ENCODE assay signal across 8 cellular contexts in the genomic region with DNA sequence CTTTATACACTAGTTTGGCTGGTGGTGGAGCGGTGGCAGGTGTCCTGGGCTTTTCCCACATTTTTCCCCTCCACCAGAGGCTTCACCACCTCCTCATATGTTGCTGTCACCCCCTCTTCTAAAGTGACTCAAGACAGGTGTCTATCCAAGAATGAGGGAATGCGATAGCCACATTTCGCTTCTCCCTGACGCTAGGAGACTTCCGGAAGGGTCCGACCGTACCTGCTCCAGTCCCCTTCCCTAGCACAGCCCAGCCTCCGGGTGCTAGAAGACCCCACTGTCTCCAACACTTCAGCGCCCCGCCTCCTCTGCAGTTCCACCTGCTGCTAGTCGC. TPM values are rescaled to one million over a fixed set of nuclear protein-coding genes. Genes with fewer than 3 reads are reported as not detected.
DNase-seq lines count a peak whose midpoint lies in the region; ATAC-seq and TF ChIP-seq lines count a peak whose summit lies in the region.

No MANE protein-coding gene starts in this region.

- intact Hi-C loops in psoas muscle (cut with DNase I) = no loop called here

- H3K4me2 ChIP-seq in fibroblast of lung (ENCODE audit: extremely low read depth, insufficient read depth, low read length) = peak overlapping the region; percentile 95

- DNase-seq in GM12864 (ENCODE audit: low read depth) = no peak
- DNase-seq in fibroblast of lung (ENCODE audit: low read depth in 2 of 2) = no peak
- DNase-seq in psoas muscle = no peak
- DNase-seq in retina = no peak
- no peak for DNase-seq in NCI-H1930 (lab: John Stamatoyannopoulos, UW)
- no peak for DNase-seq in SW480 (ENCODE audit: low spot score)
- no peak for DNase-seq in SHP77 treated with DMSO at 0.1 percent for 48 hours (lab: John Stamatoyannopoulos, UW)

- 0% methylated on average over 11 of the region's 11 CpGs for WGBS in psoas muscle, 3 donors

- TF ChIP-seq CTCF in GM12864 (IDR thresholded peaks at IDR 0.05; ENCODE audit: low read depth, low read length, missing control alignments) = no peak
- no peak for TF ChIP-seq CTCF in fibroblast of lung (conservative IDR thresholded peaks at IDR 0.05 in 1 of 2, IDR thresholded peaks at IDR 0.05 in 1 of 2; ENCODE audit: low read depth in 1 of 2, low read length in 2 of 2)
- no peak for TF ChIP-seq CTCF in psoas muscle (IDR thresholded peaks at IDR 0.05)

- H3K36me3 ChIP-seq in fibroblast of lung (ENCODE audit: control insufficient read depth, insufficient read depth, low read length) (no peaks in the 10 kb centered on the region), psoas muscle (ENCODE audit: insufficient read depth in 1 of 2, low read depth in 1 of 2) (peaks cover 0 to 3% of the 10 kb centered on the region in 2 donors)

- H3K27me3 ChIP-seq in fibroblast of lung (ENCODE audit: control insufficient read depth, insufficient read depth, low read length) (no peaks in the 10 kb centered on the region), psoas muscle (ENCODE audit: insufficient read depth in 3 of 3, low read length in 2 of 3) (no peaks in the 10 kb centered on the region)

- H3K4me3 ChIP-seq in GM12864 (ENCODE audit: low read depth, low read length) = peak overlapping the region; percentile 93
- peak overlapping the region; percentile 69 to 99 (median 94) for H3K4me3 ChIP-seq in fibroblast of lung (replicated peaks in 1 of 4; ENCODE audit: control extremely low read depth in 1 of 4, insufficient read depth in 1 of 4, low read depth in 3 of 4, low read length in 4 of 4)
- peak overlapping the region; percentile 88 for H3K4me3 ChIP-seq in psoas muscle

- H3K4me1 ChIP-seq in fibroblast of lung (ENCODE audit: control insufficient read depth, extremely low read depth, insufficient read depth, low read length) (no peaks in the 10 kb centered on the region), psoas muscle (peaks cover 46% of the 10 kb centered on the region)

- H3K79me2 ChIP-seq in fibroblast of lung (ENCODE audit: control insufficient read depth, insufficient read depth, low read length) = peaks cover 33% of the 10 kb centered on the region

- H4K20me1 ChIP-seq in fibroblast of lung (ENCODE audit: control insufficient read depth, extremely low read depth, insufficient read depth, low read length) = no peaks in the 10 kb centered on the region

- H3K27ac ChIP-seq in fibroblast of lung (ENCODE audit: insufficient read depth, low read length) (peak overlapping the region; percentile 99), psoas muscle (peak overlapping the region; percentile 99)

- H3K9me3 ChIP-seq in fibroblast of lung (ENCODE audit: control insufficient read depth, insufficient read depth, low read depth, low read length) = no peaks in the 10 kb centered on the region
- no peaks in the 10 kb centered on the region for H3K9me3 ChIP-seq in psoas muscle

- ATAC-seq in SK-N-SH treated with all-trans-retinoic acid at 6 μM for 48 hours (peak; percentile 2; the same call in 2 of the 3 replicates), psoas muscle (no peak)

- peak overlapping the region; percentile 57 for H2AFZ ChIP-seq in fibroblast of lung (ENCODE audit: low read length)

- peak overlapping the region; percentile 98 for H3K9ac ChIP-seq in fibroblast of lung (ENCODE audit: insufficient read depth, low read length)

TF ChIP-seq in SK-N-SH treated with all-trans-retinoic acid at 6 μM for 48 hours, 23 proteins besides CTCF, POLR2A, EP300 and RAD21:
- TF ChIP-seq, protein P1, sequence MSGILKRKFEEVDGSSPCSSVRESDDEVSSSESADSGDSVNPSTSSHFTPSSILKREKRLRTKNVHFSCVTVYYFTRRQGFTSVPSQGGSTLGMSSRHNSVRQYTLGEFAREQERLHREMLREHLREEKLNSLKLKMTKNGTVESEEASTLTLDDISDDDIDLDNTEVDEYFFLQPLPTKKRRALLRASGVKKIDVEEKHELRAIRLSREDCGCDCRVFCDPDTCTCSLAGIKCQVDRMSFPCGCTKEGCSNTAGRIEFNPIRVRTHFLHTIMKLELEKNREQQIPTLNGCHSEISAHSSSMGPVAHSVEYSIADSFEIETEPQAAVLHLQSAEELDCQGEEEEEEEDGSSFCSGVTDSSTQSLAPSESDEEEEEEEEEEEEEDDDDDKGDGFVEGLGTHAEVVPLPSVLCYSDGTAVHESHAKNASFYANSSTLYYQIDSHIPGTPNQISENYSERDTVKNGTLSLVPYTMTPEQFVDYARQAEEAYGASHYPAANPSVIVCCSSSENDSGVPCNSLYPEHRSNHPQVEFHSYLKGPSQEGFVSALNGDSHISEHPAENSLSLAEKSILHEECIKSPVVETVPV (CRISPR knock-in tag; IDR thresholded peaks at IDR 0.05) = no peak
- TF ChIP-seq ZNF70 (CRISPR knock-in tag; IDR thresholded peaks at IDR 0.05) = no peak
- TF ChIP-seq, protein P2, sequence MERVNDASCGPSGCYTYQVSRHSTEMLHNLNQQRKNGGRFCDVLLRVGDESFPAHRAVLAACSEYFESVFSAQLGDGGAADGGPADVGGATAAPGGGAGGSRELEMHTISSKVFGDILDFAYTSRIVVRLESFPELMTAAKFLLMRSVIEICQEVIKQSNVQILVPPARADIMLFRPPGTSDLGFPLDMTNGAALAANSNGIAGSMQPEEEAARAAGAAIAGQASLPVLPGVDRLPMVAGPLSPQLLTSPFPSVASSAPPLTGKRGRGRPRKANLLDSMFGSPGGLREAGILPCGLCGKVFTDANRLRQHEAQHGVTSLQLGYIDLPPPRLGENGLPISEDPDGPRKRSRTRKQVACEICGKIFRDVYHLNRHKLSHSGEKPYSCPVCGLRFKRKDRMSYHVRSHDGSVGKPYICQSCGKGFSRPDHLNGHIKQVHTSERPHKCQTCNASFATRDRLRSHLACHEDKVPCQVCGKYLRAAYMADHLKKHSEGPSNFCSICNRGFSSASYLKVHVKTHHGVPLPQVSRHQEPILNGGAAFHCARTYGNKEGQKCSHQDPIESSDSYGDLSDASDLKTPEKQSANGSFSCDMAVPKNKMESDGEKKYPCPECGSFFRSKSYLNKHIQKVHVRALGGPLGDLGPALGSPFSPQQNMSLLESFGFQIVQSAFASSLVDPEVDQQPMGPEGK (CRISPR knock-in tag; IDR thresholded peaks at IDR 0.05; ENCODE audit: borderline replicate concordance) = no peak
- TF ChIP-seq PPARA (CRISPR knock-in tag; IDR thresholded peaks at IDR 0.05; ENCODE audit: borderline replicate concordance) = no peak
- TF ChIP-seq SNAI2 (CRISPR knock-in tag; IDR thresholded peaks at IDR 0.05) = peak; percentile 96

RNA-seq across cellular contexts. Expression of a gene that starts 0.5 kb away (rescaled TPM):
- total RNA-seq in fibroblast of lung (11.8 and 15.5 TPM in 2 replicates), psoas muscle (10 to 100 TPM; 32.1 to 67.3 (median 52.6) TPM)
- polyA plus RNA-seq in fibroblast of lung (86.2 and 115 TPM in 2 replicates), psoas muscle (10 to 100 TPM; 40.2 to 73.6 (median 48.6) TPM)
- polyA plus RNA-seq in fibroblast of lung (2012) = 55.3 and 67.0 TPM in 2 replicates
- polyA minus RNA-seq in fibroblast of lung (ENCODE audit: low replicate concordance) = 302 and 321 TPM in 2 replicates

RNA-seq across cellular contexts. Expression of a gene that starts 17.2 kb away (rescaled TPM):
- 33.1 and 50.7 TPM in 2 replicates for total RNA-seq in fibroblast of lung
- 65.0 and 65.5 TPM in 2 replicates for polyA plus RNA-seq in fibroblast of lung
- polyA plus RNA-seq in fibroblast of lung (2012) = 46.3 and 51.0 TPM in 2 replicates
- polyA minus RNA-seq in fibroblast of lung (ENCODE audit: low replicate concordance) = 93.5 and 99.3 TPM in 2 replicates
- 10 to 100 TPM; 37.6 to 61.2 (median 43.2) TPM for total RNA-seq in psoas muscle
- 10 to 100 TPM; 26.4 to 50.5 (median 38.9) TPM for polyA plus RNA-seq in psoas muscle

RNA-seq across cellular contexts. Expression of a gene that starts 29.7 kb away (rescaled TPM):
- 8.8 and 11.8 TPM in 2 replicates for total RNA-seq in fibroblast of lung
- polyA plus RNA-seq in fibroblast of lung = 11.4 and 14.6 TPM in 2 replicates
- polyA plus RNA-seq in fibroblast of lung (2012) = 8.5 and 24.2 TPM in 2 replicates
- polyA minus RNA-seq in fibroblast of lung (ENCODE audit: low replicate concordance) = 16.7 and 51.2 TPM in 2 replicates
- total RNA-seq in psoas muscle = 10 to 100 TPM; 17.7 to 34.5 (median 27.0) TPM
- polyA plus RNA-seq in psoas muscle = 10 to 100 TPM; 33.2 to 43.5 (median 42.8) TPM

RNA-seq across cellular contexts. Expression of a gene that starts 34.0 kb away (rescaled TPM):
- 40.6 and 53.8 TPM in 2 replicates for total RNA-seq in fibroblast of lung
- 23.0 and 35.3 TPM in 2 replicates for polyA plus RNA-seq in fibroblast of lung
- polyA plus RNA-seq in fibroblast of lung (2012) = 20.0 and 24.8 TPM in 2 replicates
- polyA minus RNA-seq in fibroblast of lung (ENCODE audit: low replicate concordance) = 25.5 and 76.7 TPM in 2 replicates
- total RNA-seq in psoas muscle = 10 to 100 TPM; 41.0 to 78.0 (median 53.7) TPM
- 10 to 100 TPM; 26.5 to 48.4 (median 27.2) TPM for polyA plus RNA-seq in psoas muscle

RNA-seq across cellular contexts. Expression of a gene that starts 46.2 kb away (rescaled TPM):
- total RNA-seq in fibroblast of lung (not detected in 2 replicates), psoas muscle (under 1 TPM in 1 of 4 donors, not detected in 3; 0.19 TPM)
- polyA plus RNA-seq in fibroblast of lung (not detected in 2 replicates), psoas muscle (under 1 TPM in 2 of 3 donors, not detected in 1; 0.03 to 0.04 TPM)
- polyA plus RNA-seq in fibroblast of lung (2012) = not detected in 2 replicates
- not detected in 2 replicates for polyA minus RNA-seq in fibroblast of lung (ENCODE audit: low replicate concordance)
